10 cellular contexts compared by ENCODE assay signal in genomic region chr9:116661037-116661954, GRCh38. TPM values are rescaled to one million over a fixed set of nuclear protein-coding genes. Genes with fewer than 3 reads are reported as not detected.
DNase-seq lines count a peak whose midpoint lies in the region; ATAC-seq and TF ChIP-seq lines count a peak whose summit lies in the region.
"Had no signal": no experiment of that assay in that cellular context is flagged by ENCODE, and none has a peak within 500 bp of the region (broad histone marks: within the 10 kb centered on the region; RNA-seq: fewer than 3 reads in every experiment).

No MANE protein-coding gene starts in this region.

- H3K27ac ChIP-seq in SK-N-MC, result peak overlapping the region; percentile 69; the same call in 1 of the 2 replicates
- peak overlapping the region in 2 of 4 donors; percentile 7 to 26 for H3K27ac ChIP-seq in esophagus squamous epithelium

- no peak overlapping the region for H3K4me3 ChIP-seq in SK-N-MC
- no peak overlapping the region for H3K4me3 ChIP-seq in esophagus squamous epithelium

- H3K27ac Mint-ChIP-seq in naive B cell, result no peak overlapping the region
- H3K27ac Mint-ChIP-seq: IgD-negative memory B cell; naive thymus-derived CD8-positive, alpha-beta T cell had no signal

- no peaks in the 10 kb centered on the region for H3K27me3 ChIP-seq in esophagus squamous epithelium

- ATAC-seq in HG02571 (IDR thresholded peaks at IDR 0.05; ENCODE audit: unreplicated experiment) (peak; percentile 76), naive B cell (ENCODE audit: low read depth in 2 of 2) (no peak)
- ATAC-seq: naive thymus-derived CD8-positive, alpha-beta T cell had no signal

- H3K9me3 Mint-ChIP-seq in naive B cell, result no peaks in the 10 kb centered on the region
- H3K9me3 Mint-ChIP-seq: IgD-negative memory B cell; naive thymus-derived CD8-positive, alpha-beta T cell had no signal

- H3K27me3 Mint-ChIP-seq in naive B cell, result peaks cover 0 to 5% (median 5%) of the 10 kb centered on the region in 3 donors
- H3K27me3 Mint-ChIP-seq: IgD-negative memory B cell; naive thymus-derived CD8-positive, alpha-beta T cell had no signal

- H3K4me1 ChIP-seq in esophagus squamous epithelium, result peaks cover 0 to 25% (median 9%) of the 10 kb centered on the region in 3 donors

- intact Hi-C loops in esophagus squamous epithelium (cut with DNase I), result loop anchor here (10.0 kb wide), 1 partner anchor 1066 kb away; no protein-coding TSS in a partner anchor

- no peaks in the 10 kb centered on the region for H3K4me1 Mint-ChIP-seq in naive B cell
- H3K4me1 Mint-ChIP-seq: IgD-negative memory B cell; naive thymus-derived CD8-positive, alpha-beta T cell had no signal

- peak overlapping the region; percentile 8 for H3K9ac ChIP-seq in SK-N-MC (ENCODE audit: insufficient read length)

- peak; percentile 81 for TF ChIP-seq CTCF in GM12873 (IDR thresholded peaks at IDR 0.05; ENCODE audit: insufficient read depth, low read depth, low read length, missing control alignments)
- peak in 5 of 6 experiments; percentile 53 to 82 (median 70) for TF ChIP-seq CTCF in esophagus squamous epithelium (IDR thresholded peaks at IDR 0.05)

- peak; percentile 88 for DNase-seq in AG08395 (ENCODE audit: low spot score)
- DNase-seq in NCI-H1048 (lab: John Stamatoyannopoulos, UW), result peak; percentile 7
- DNase-seq in SK-N-MC (ENCODE audit: low read depth, low spot score), result peak; percentile 83
- DNase-seq in esophagus squamous epithelium (lab: John Stamatoyannopoulos, UW), result no peak
- DNase-seq in naive B cell, result peak; percentile 10
- no peak for DNase-seq in T-helper 9 cell

- no peak for TF ChIP-seq POLR2A in esophagus squamous epithelium (IDR thresholded peaks at IDR 0.05)

- no peaks in the 10 kb centered on the region for H3K36me3 Mint-ChIP-seq in naive B cell
- H3K36me3 Mint-ChIP-seq: naive thymus-derived CD8-positive, alpha-beta T cell had no signal

- H3K9me3 ChIP-seq in SK-N-MC (ENCODE audit: low read depth, low read length) (no peaks in the 10 kb centered on the region), esophagus squamous epithelium (no peaks in the 10 kb centered on the region)

- no peak overlapping the region for H3K4me3 Mint-ChIP-seq in naive B cell
- H3K4me3 Mint-ChIP-seq: IgD-negative memory B cell; naive thymus-derived CD8-positive, alpha-beta T cell had no signal

- H3K36me3 ChIP-seq in SK-N-MC (ENCODE audit: insufficient read depth, low read length), result no peaks in the 10 kb centered on the region
- no peaks in the 10 kb centered on the region for H3K36me3 ChIP-seq in esophagus squamous epithelium

- 47% methylated on average over 7 of the region's 7 CpGs for WGBS in esophagus squamous epithelium, 2 donors

RNA-seq across cellular contexts. Expression of gene TRIM32, which starts 25.8 kb away (rescaled TPM):
- total RNA-seq in esophagus squamous epithelium, result 10 to 100 TPM in 2 of 4 donors, 1 to 10 TPM in 2; 7.2 to 16.4 (median 11.6) TPM
- polyA plus RNA-seq in naive B cell (ENCODE audit: low read depth in 6 of 6), result 10 to 100 TPM in 2 of 6 donors, 1 to 10 TPM in 4; 7.1 to 11.0 (median 10.0) TPM

Comparison
In these comparisons a context has a peak if more than half of its experiments do, and no peak if none do; other contexts are left out.
1. DNase-seq: peak in AG08395 (single experiment), NCI-H1048 (single experiment), SK-N-MC (single experiment) and naive B cell (single experiment); none in esophagus squamous epithelium (single experiment) and T-helper 9 cell (single experiment).